In the genomic region with DNA sequence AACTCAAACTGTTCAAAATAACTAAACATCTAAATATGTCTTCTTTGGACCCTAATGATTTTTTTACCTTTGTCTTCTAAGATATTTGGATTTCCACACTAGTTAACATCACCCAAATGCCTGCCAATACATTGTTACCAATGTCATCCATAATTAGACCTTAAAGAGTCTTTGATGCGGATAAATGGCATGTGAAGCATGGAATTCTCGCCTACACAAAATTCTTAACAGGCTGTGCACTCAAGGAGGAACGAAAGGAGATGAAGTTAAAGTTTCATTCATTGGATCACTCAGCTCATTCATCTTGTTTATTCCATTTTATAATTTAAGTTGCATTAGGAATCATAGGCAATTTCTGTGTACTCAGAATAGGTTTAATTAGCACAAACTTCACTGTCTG, we compare ENCODE assay signal across 19 cellular contexts.
DNase-seq lines count a peak whose midpoint lies in the region; ATAC-seq and TF ChIP-seq lines count a peak whose summit lies in the region.
"Had no signal": no experiment of that assay in that cellular context is flagged by ENCODE, and none has a peak within 500 bp of the region (broad histone marks: within the 10 kb centered on the region; RNA-seq: fewer than 3 reads in every experiment).

No MANE protein-coding gene starts in this region.

- H2AFZ ChIP-seq in HCT116 (ENCODE audit: low read depth, low read length, poor library complexity, severe bottlenecking) (peak overlapping the region; percentile 43), PC-3 (ENCODE audit: low read length) (no peak overlapping the region)

- TF ChIP-seq POLR2A in HCT116 (IDR thresholded peaks at IDR 0.05; ENCODE audit: borderline replicate concordance, extremely low read depth, insufficient read depth, insufficient read length) = no peak

- CTCF ChIA-PET in HCT116 (lab: Charles Lee) = no interaction called here
- CTCF ChIA-PET in PC-3 (lab: Charles Lee) = no interaction called here

- peak overlapping the region; percentile 33; the same call in 1 of the 2 replicates for H3K4me2 ChIP-seq in HCT116 (ENCODE audit: low read length)
- H3K4me2 ChIP-seq in PC-3 (ENCODE audit: low read length) = no peak overlapping the region
- H3K4me2 ChIP-seq: A549 had no signal

- H3K9ac ChIP-seq in HCT116 (ENCODE audit: low read length) (no peak overlapping the region), PC-3 (ENCODE audit: low read length) (no peak overlapping the region)

- H3F3A ChIP-seq in PC-3 (ENCODE audit: low read length, unreplicated experiment) = no peaks in the 10 kb centered on the region

- POLR2A ChIA-PET in HCT116 (lab: Charles Lee) = no interaction called here
- POLR2A ChIA-PET in PC-3 (lab: Charles Lee; ENCODE audit: unreplicated experiment) = no interaction called here

- no peak for ATAC-seq in HCT116
- no peak for ATAC-seq in stimulated activated naive CD8-positive, alpha-beta T cell treated with anti-CD3 and anti-CD28 coated beads, Interleukin-15, Interleukin-2, amounts not matched to agents 100 U/mL and 50 U/mL, for 24 hours
- ATAC-seq in PC-3 = no peak
- ATAC-seq: A549; CD8-positive, alpha-beta T cell had no signal

- in situ Hi-C loops in brain microvascular endothelial cell (cut with HindIII; ENCODE audit: low pct_ligation_motif_present, low sequenced_read_pairs) = no loop called here

- H3K4me1 ChIP-seq in HCT116 (ENCODE audit: control insufficient read depth in 1 of 2, insufficient read depth in 2 of 2, low read length in 2 of 2) = peaks cover 2 to 16% of the 10 kb centered on the region in 2 experiments; a peak in 2 of 4 replicates
- no peaks in the 10 kb centered on the region for H3K4me1 ChIP-seq in PC-3 (ENCODE audit: insufficient read depth, low read length)
- H3K4me1 ChIP-seq: A549 had no signal

- no peak overlapping the region for H3K27ac ChIP-seq in HCT116 (ENCODE audit: low read depth, low read length)
- peak overlapping the region; percentile 74 for H3K27ac ChIP-seq in brain microvascular endothelial cell
- H3K27ac ChIP-seq in PC-3 (ENCODE audit: low read length) = no peak overlapping the region
- H3K27ac ChIP-seq: A549, C4-2B had no signal

- no peaks in the 10 kb centered on the region for H3K36me3 ChIP-seq in HCT116 (ENCODE audit: control insufficient read depth in 1 of 2, insufficient read depth in 2 of 2, low read length in 2 of 2)
- no peaks in the 10 kb centered on the region for H3K36me3 ChIP-seq in brain microvascular endothelial cell (replicated peaks)
- no peaks in the 10 kb centered on the region for H3K36me3 ChIP-seq in PC-3 (ENCODE audit: low read depth, low read length)
- H3K36me3 ChIP-seq: MG63 had no signal

- no peak overlapping the region for H3K4me3 ChIP-seq in HCT116 (replicated peaks in 1 of 2; ENCODE audit: low read depth in 1 of 2, low read length in 2 of 2)
- no peak overlapping the region for H3K4me3 ChIP-seq in brain microvascular endothelial cell (ENCODE audit: low read depth, low read length)
- no peak overlapping the region for H3K4me3 ChIP-seq in PC-3 (ENCODE audit: low read length)
- H3K4me3 ChIP-seq: A549, MG63 had no signal

- RAD21 ChIA-PET in HCT116 (lab: Charles Lee; ENCODE audit: low non-redundant PET in 1 of 2, low total read pairs in 2 of 2, uncharacterized antibody in 2 of 2, unreplicated experiment in 2 of 2) = interaction anchor here in 1 of 2 experiments (0.6 kb wide), 1 partner anchor 533 kb away, joined by 3 read pairs; no protein-coding TSS in a partner anchor

- DNase-seq in COLO829 (ENCODE audit: low spot score) (peak; percentile 33), HCT116 (ENCODE audit: low read depth, low spot score) (no peak), brain microvascular endothelial cell (no peak), retina (peak; percentile 40), cortex of kidney (lab: John Stamatoyannopoulos, UW) (no peak), PC-3 (no peak), epidermal melanocyte (ENCODE audit: insufficient read length, low spot score) (no peak)
- DNase-seq in stimulated activated naive CD8-positive, alpha-beta T cell treated with anti-CD3 and anti-CD28 coated beads, Interleukin-15, Interleukin-2, amounts not matched to agents 100 U/mL and 50 U/mL, for 24 hours = no peak
- DNase-seq: CD8-positive, alpha-beta T cell; DMS79 treated with DMSO at 0.1 percent for 48 hours; GF-D8; H7; KG1; NCI-H1694; NCI-H2081 treated with DMSO at 0.1 percent for 48 hours; NCI-H774 had no signal

- H3K27me3 ChIP-seq in HCT116 (ENCODE audit: insufficient read depth, low read length) (peaks cover 7% of the 10 kb centered on the region; the same call in 1 of the 2 replicates), brain microvascular endothelial cell (replicated peaks) (no peaks in the 10 kb centered on the region), PC-3 (ENCODE audit: low read length) (no peaks in the 10 kb centered on the region)
- H3K27me3 ChIP-seq: MG63 had no signal

- H3K9me3 ChIP-seq in HCT116 (ENCODE audit: control insufficient read depth in 1 of 2, insufficient read depth in 1 of 2, low read depth in 1 of 2, low read length in 2 of 2) = no peaks in the 10 kb centered on the region
- no peaks in the 10 kb centered on the region for H3K9me3 ChIP-seq in PC-3 (ENCODE audit: low read length)
- H3K9me3 ChIP-seq: A549, MG63 had no signal

- no peak for TF ChIP-seq CTCF in HCT116 (IDR thresholded peaks at IDR 0.05 in 2 of 3, conservative IDR thresholded peaks at IDR 0.05 in 1 of 3; ENCODE audit: borderline replicate concordance in 1 of 3, insufficient read depth in 1 of 3, low read depth in 2 of 3, low read length in 2 of 3)
- TF ChIP-seq CTCF in brain microvascular endothelial cell (IDR thresholded peaks at IDR 0.05; ENCODE audit: low read depth, low read length, missing control alignments) = no peak
- TF ChIP-seq CTCF in PC-3 (conservative IDR thresholded peaks at IDR 0.05; ENCODE audit: low read depth, low read length) = no peak

- BruUV-seq in HCT116 (replicated peaks; lab: Mats Ljungman, UMichigan) = no TSS peak
- no TSS peak for BruUV-seq in PC-3 (replicated peaks; lab: Mats Ljungman, UMichigan)

- intact Hi-C loops in HCT116 (cut with micrococcal nuclease) = no loop called here
- intact Hi-C loops in PC-3 (cut with micrococcal nuclease) = no loop called here

- H4K20me1 ChIP-seq in HCT116 (ENCODE audit: insufficient read depth) (no peaks in the 10 kb centered on the region), PC-3 (ENCODE audit: low read length) (no peaks in the 10 kb centered on the region)

- no peaks in the 10 kb centered on the region for H3K79me2 ChIP-seq in HCT116 (ENCODE audit: insufficient read depth, low read length)
- H3K79me2 ChIP-seq in PC-3 (ENCODE audit: low read length) = no peaks in the 10 kb centered on the region

- TF ChIP-seq RAD21 in HCT116 (IDR thresholded peaks at IDR 0.05; ENCODE audit: low read depth) = no peak

- H3K9me2 ChIP-seq in HCT116 (ENCODE audit: insufficient read depth) (no peaks in the 10 kb centered on the region), PC-3 (replicated peaks; ENCODE audit: low read length) (no peaks in the 10 kb centered on the region)

TF ChIP-seq in HCT116, 20 proteins besides CTCF, POLR2A, EP300 and RAD21 (continues in another document):
- TF ChIP-seq POLR2AphosphoS5 (IDR thresholded peaks at IDR 0.05; ENCODE audit: low read depth, low read length) (no peak), ZNF274 (IDR thresholded peaks at IDR 0.05; ENCODE audit: low read depth, low read length) (no peak), EZH2 (IDR thresholded peaks at IDR 0.05) (no peak), ZFX (IDR thresholded peaks at IDR 0.05) (no peak), REST (IDR thresholded peaks at IDR 0.05; ENCODE audit: low read depth) (no peak), ZBTB33 (IDR thresholded peaks at IDR 0.05; ENCODE audit: extremely low read depth, insufficient replicate concordance, low read length) (no peak)
- TF ChIP-seq, protein P1, sequence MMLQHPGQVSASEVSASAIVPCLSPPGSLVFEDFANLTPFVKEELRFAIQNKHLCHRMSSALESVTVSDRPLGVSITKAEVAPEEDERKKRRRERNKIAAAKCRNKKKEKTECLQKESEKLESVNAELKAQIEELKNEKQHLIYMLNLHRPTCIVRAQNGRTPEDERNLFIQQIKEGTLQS (IDR thresholded peaks at IDR 0.05) = no peak

Comparison
In these comparisons a context has a peak if more than half of its experiments do, and no peak if none do; other contexts are left out.
1. DNase-seq: peak in COLO829 (single experiment) and retina (single experiment); none in HCT116 (single experiment), brain microvascular endothelial cell (single experiment), stimulated activated naive CD8-positive, alpha-beta T cell treated with anti-CD3 and anti-CD28 coated beads, Interleukin-15, Interleukin-2, amounts not matched to agents 100 U/mL and 50 U/mL, for 24 hours (single experiment), cortex of kidney (single experiment), PC-3 (single experiment) and epidermal melanocyte (single experiment).